2 cellular contexts compared by ENCODE assay signal in genomic region chr6:130178692-130179091, GRCh38.
TF ChIP-seq lines count a peak whose summit lies in the region.

No MANE protein-coding gene starts in this region.

TF ChIP-seq in IMR-90, 13 proteins besides CTCF, POLR2A, EP300 and RAD21:
- no peak for TF ChIP-seq RCOR1 (IDR thresholded peaks at IDR 0.05; ENCODE audit: insufficient replicate concordance, low read length)
- TF ChIP-seq MAFK (IDR thresholded peaks at IDR 0.05; ENCODE audit: low read depth, low read length), result no peak
- TF ChIP-seq, protein P1, sequence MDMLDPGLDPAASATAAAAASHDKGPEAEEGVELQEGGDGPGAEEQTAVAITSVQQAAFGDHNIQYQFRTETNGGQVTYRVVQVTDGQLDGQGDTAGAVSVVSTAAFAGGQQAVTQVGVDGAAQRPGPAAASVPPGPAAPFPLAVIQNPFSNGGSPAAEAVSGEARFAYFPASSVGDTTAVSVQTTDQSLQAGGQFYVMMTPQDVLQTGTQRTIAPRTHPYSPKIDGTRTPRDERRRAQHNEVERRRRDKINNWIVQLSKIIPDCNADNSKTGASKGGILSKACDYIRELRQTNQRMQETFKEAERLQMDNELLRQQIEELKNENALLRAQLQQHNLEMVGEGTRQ (IDR thresholded peaks at IDR 0.05; ENCODE audit: low read depth, low read length), result no peak
- TF ChIP-seq RFX5 (IDR thresholded peaks at IDR 0.05; ENCODE audit: low read depth, low read length), result no peak
- peak; percentile 87 for TF ChIP-seq FOS (IDR thresholded peaks at IDR 0.05; ENCODE audit: low read depth, low read length)
- no peak for TF ChIP-seq MAZ (IDR thresholded peaks at IDR 0.05; ENCODE audit: borderline replicate concordance, low read depth, low read length)
- TF ChIP-seq CHD1 (IDR thresholded peaks at IDR 0.05; ENCODE audit: low read depth, low read length), result no peak

TF ChIP-seq in HepG2, 621 proteins besides CTCF, POLR2A, EP300 and RAD21 (continued from another document):
- peak; percentile 74 for TF ChIP-seq TEAD3 (CRISPR knock-in tag; optimal IDR thresholded peaks at IDR 0.05; ENCODE audit: borderline replicate concordance)
- TF ChIP-seq FOSL1 (CRISPR knock-in tag; IDR thresholded peaks at IDR 0.05; ENCODE audit: borderline replicate concordance), result peak; percentile 37; the same call in 1 of the 2 replicates
- no peak for TF ChIP-seq TAF1 (CRISPR knock-in tag; IDR thresholded peaks at IDR 0.05)
- peak; percentile 90 for TF ChIP-seq FOSL2 (CRISPR knock-in tag; IDR thresholded peaks at IDR 0.05)
- 0 out of 2 replicates have a peak, but pooled peaks have one; percentile 27 for TF ChIP-seq ZKSCAN8 (CRISPR knock-in tag; IDR thresholded peaks at IDR 0.05; ENCODE audit: borderline replicate concordance)
